Comparison of ENCODE assay signal across 11 cellular contexts in the genomic region with DNA sequence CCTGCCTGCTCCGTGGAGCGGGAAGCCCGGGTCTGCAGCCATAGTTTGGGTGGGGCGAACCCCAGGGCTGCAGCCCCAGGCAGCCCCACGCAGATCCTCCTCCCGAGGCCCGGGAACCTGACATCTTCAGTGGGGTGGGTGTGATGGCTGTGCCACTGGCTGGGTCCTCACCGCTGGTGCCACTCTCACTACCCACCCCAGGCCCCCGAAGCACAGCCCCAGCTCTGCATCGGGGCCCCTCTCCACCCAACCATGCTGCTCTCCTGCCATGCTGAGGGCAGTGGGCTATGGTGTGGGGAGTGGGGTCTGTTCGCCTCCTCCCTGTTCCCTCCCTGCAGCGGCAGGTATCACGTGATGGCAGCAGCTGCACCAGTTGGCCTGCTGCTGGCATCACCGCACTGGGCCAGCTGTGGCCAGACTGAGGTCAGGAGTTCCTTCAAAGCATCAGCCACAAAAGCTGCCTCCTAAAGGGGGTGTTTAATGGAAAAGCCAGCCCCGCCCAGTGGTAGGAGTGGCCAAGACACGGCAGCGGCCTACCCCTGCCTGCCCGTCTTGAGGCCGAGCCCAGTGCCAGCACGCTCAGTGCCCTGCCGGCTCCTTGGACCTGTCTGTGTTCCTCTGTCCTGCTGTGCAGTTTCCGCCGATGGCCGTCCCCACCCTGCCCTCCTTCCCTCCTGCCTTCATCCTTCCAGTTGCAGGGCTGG. TPM values are rescaled to one million over a fixed set of nuclear protein-coding genes. Genes with fewer than 3 reads are reported as not detected.
A peak's percentile ranks its signal among the peaks of the same experiment; 100 is the strongest.
DNase-seq lines count a peak whose midpoint lies in the region; ATAC-seq, FAIRE-seq and TF ChIP-seq lines count a peak whose summit lies in the region.
"Had no signal": no experiment of that assay in that cellular context is flagged by ENCODE, and none has a peak within 500 bp of the region (broad histone marks: within the 10 kb centered on the region; RNA-seq: fewer than 3 reads in every experiment).

No MANE protein-coding gene starts in this region.

- H2AFZ ChIP-seq in parathyroid adenoma, result no peak overlapping the region

- no peaks in the 10 kb centered on the region for H3K9me3 ChIP-seq in parathyroid adenoma (ENCODE audit: control insufficient read depth, low read length)
- H3K9me3 ChIP-seq: spleen had no signal

- TF ChIP-seq POLR2A in GM12891 (IDR thresholded peaks at IDR 0.05; ENCODE audit: low read depth, low read length), result no peak

- TF ChIP-seq CTCF in parathyroid adenoma (IDR thresholded peaks at IDR 0.05), result no peak
- no peak for TF ChIP-seq CTCF in foreskin keratinocyte (conservative IDR thresholded peaks at IDR 0.05)

- FAIRE-seq in GM12891 (lab: Jason Lieb, UNC), result peak; percentile 31

- no peak overlapping the region for H3K4me2 ChIP-seq in parathyroid adenoma (ENCODE audit: low read length)

- H3K27ac ChIP-seq in parathyroid adenoma, result peak overlapping the region; percentile 1
- H3K27ac ChIP-seq in foreskin keratinocyte, result no peak overlapping the region

- DNase-seq in GM12891 (ENCODE audit: insufficient read length, low spot score), result no peak
- peak in 49 of 56 donors; percentile 12 to 88 (median 64) for DNase-seq in amygdala (lab: John Stamatoyannopoulos, UW)
- DNase-seq in left ventricle myocardium superior, result peak; percentile 38
- no peak for DNase-seq in foreskin keratinocyte
- DNase-seq: activated T-cell treated with anti-CD3 and anti-CD28 coated beads, Interleukin-2, amount 50 U/mL, for 72 hours; spleen had no signal

- H3K27me3 ChIP-seq in parathyroid adenoma (ENCODE audit: control insufficient read depth, insufficient read depth, low read length) (no peaks in the 10 kb centered on the region), foreskin keratinocyte (no peaks in the 10 kb centered on the region)
- H3K27me3 ChIP-seq: spleen had no signal

- peak; percentile 1 for ATAC-seq in left ventricle myocardium superior
- ATAC-seq in HG03460 (IDR thresholded peaks at IDR 0.05; ENCODE audit: unreplicated experiment), result no peak
- ATAC-seq in activated CD4-positive, CD25-positive, alpha-beta regulatory T cell treated with anti-CD3 and anti-CD28 coated beads, Interleukin-2, amount 50 U/mL, for 24 hours, result no peak
- no peak for ATAC-seq in GM21737 (IDR thresholded peaks at IDR 0.05; ENCODE audit: unreplicated experiment)
- ATAC-seq in foreskin keratinocyte, result no peak
- ATAC-seq: activated T-cell treated with anti-CD3 and anti-CD28 coated beads, Interleukin-2, amount 50 U/mL, for 72 hours; SK-N-SH treated with all-trans-retinoic acid at 6 μM for 48 hours had no signal

- H3K36me3 ChIP-seq in parathyroid adenoma (ENCODE audit: control insufficient read depth, insufficient read depth, low read length), result no peaks in the 10 kb centered on the region

- intact Hi-C loops in left ventricle myocardium superior (cut with micrococcal nuclease), result no loop called here

- no peak overlapping the region for H3K9ac ChIP-seq in parathyroid adenoma

- H3K4me3 ChIP-seq in parathyroid adenoma (ENCODE audit: low read depth, low read length), result no peak overlapping the region
- H3K4me3 ChIP-seq: spleen had no signal

- H3K79me2 ChIP-seq in parathyroid adenoma, result peaks cover 42% of the 10 kb centered on the region

- H3K4me1 ChIP-seq in parathyroid adenoma (peaks cover 7% of the 10 kb centered on the region), foreskin keratinocyte (no peaks in the 10 kb centered on the region)

TF ChIP-seq in GM12891, 5 proteins besides CTCF, POLR2A, EP300 and RAD21:
- TF ChIP-seq POLR2AphosphoS5 (IDR thresholded peaks at IDR 0.05; ENCODE audit: low read depth, low read length) (no peak), TAF1 (IDR thresholded peaks at IDR 0.05; ENCODE audit: low read depth, low read length) (no peak), PAX5 (IDR thresholded peaks at IDR 0.05; ENCODE audit: insufficient read depth, low read length, severe bottlenecking) (no peak), SPI1 (IDR thresholded peaks at IDR 0.05; ENCODE audit: low read depth, low read length) (no peak), POU2F2 (IDR thresholded peaks at IDR 0.05; ENCODE audit: low read depth, low read length) (no peak)

RNA-seq across cellular contexts. Expression of a gene that starts 10.8 kb away (rescaled TPM):
- polyA plus RNA-seq in GM12891 (2012; ENCODE audit: low read depth, missing spikeins), result 21.6 TPM
- total RNA-seq in left ventricle myocardium superior (10.4 TPM), foreskin keratinocyte (27.8 and 28.4 TPM in 2 replicates)
- 22.5 and 23.8 TPM in 2 replicates for polyA plus RNA-seq in foreskin keratinocyte

RNA-seq across cellular contexts. Expression of a gene that starts 26.9 kb away (rescaled TPM):
- 1.0 TPM for polyA plus RNA-seq in GM12891 (2012; ENCODE audit: low read depth, missing spikeins)
- total RNA-seq in left ventricle myocardium superior (0.12 TPM), foreskin keratinocyte (0.21 and 0.31 TPM in 2 replicates)
- 0.20 and 0.25 TPM in 2 replicates for polyA plus RNA-seq in foreskin keratinocyte

RNA-seq across cellular contexts. Expression of a gene that starts 59.3 kb away (rescaled TPM):
- 400 TPM for polyA plus RNA-seq in GM12891 (2012; ENCODE audit: low read depth, missing spikeins)
- total RNA-seq in left ventricle myocardium superior (292 TPM), foreskin keratinocyte (149 and 160 TPM in 2 replicates)
- polyA plus RNA-seq in foreskin keratinocyte, result 294 and 299 TPM in 2 replicates

Comparison
In these comparisons a context has a peak if more than half of its experiments do, and no peak if none do; other contexts are left out.
1. DNase-seq: peak in amygdala (49 of 56) and left ventricle myocardium superior (single experiment); none in GM12891 (single experiment) and foreskin keratinocyte (0 of 2).